Comparison of ENCODE assay signal across 8 cellular contexts in genomic region chr9:11206-11605, GRCh38. TPM values are rescaled to one million over a fixed set of nuclear protein-coding genes. Genes with fewer than 3 reads are reported as not detected.
A peak's percentile ranks its signal among the peaks of the same experiment; 100 is the strongest.
DNase-seq lines count a peak whose midpoint lies in the region; ATAC-seq, FAIRE-seq and TF ChIP-seq lines count a peak whose summit lies in the region.
"Not testable (repeated sequence)": the region's sequence is repeated elsewhere in the genome, so short reads cannot be mapped to it uniquely, and the experiment has no call there.

No MANE protein-coding gene starts in this region.

- CTCF ChIA-PET in GM12878 (lab: Yijun Ruan, JAX) = not testable (repeated sequence)

- not testable (repeated sequence) for H3K4me1 ChIP-seq in GM12878 (ENCODE audit: control insufficient read depth, insufficient read depth, low read length); neural progenitor cell; aorta (ENCODE audit: control insufficient read depth in 1 of 2, insufficient read depth in 2 of 2, low read length in 2 of 2)

- not testable (repeated sequence) for H3K4me1 Mint-ChIP-seq in T-helper 17 cell, neural progenitor cell

- intact Hi-C loops in GM12878 (cut with micrococcal nuclease; ENCODE audit: unreplicated experiment); Right ventricle myocardium superior (cut with DNase I); aorta (cut with DNase I): not testable (repeated sequence)

- H3F3A ChIP-seq in neural progenitor cell (ENCODE audit: low read depth) = not testable (repeated sequence)

- DNase-seq in T-helper 17 cell (peak; percentile 64 to 70 (median 68)), Right ventricle myocardium superior (peak; percentile 86), aorta (peak; percentile 69 to 89)
- peak; percentile 52 for DNase-seq in activated CD8-positive, alpha-beta memory T cell treated with anti-CD3 and anti-CD28 coated beads, Interleukin-2, amount 50 U/mL, for 4 hours
- not testable (repeated sequence) for DNase-seq in GM12878 (ENCODE audit: low read depth, low spot score); neural progenitor cell (ENCODE audit: low spot score)
- peak; percentile 27 to 82 (median 49) for DNase-seq in stimulated activated CD4-positive, alpha-beta T cell treated with anti-CD3 and anti-CD28 coated beads, TNF-alpha, amount 100 ng/mL, for 24 hours (ENCODE audit: low read depth in 3 of 3)

- not testable (repeated sequence) for H3K27me3 Mint-ChIP-seq in T-helper 17 cell; neural progenitor cell (ENCODE audit: insufficient read depth, low read depth)

- not testable (repeated sequence) for H3K36me3 ChIP-seq in GM12878 (ENCODE audit: control insufficient read depth in 2 of 2, insufficient read depth in 2 of 2, low read length in 1 of 2); neural progenitor cell; aorta (ENCODE audit: control insufficient read depth in 1 of 2, insufficient read depth in 2 of 2, low read length in 1 of 2)

- not testable (repeated sequence) for BruUV-seq in GM12878 (replicated peaks; lab: Mats Ljungman, UMichigan)

- H3K79me2 ChIP-seq in GM12878 (ENCODE audit: control insufficient read depth, insufficient read depth, low read length); neural progenitor cell (ENCODE audit: low read depth): not testable (repeated sequence)

- not testable (repeated sequence) for H3K27me3 ChIP-seq in GM12878 (replicated peaks in 1 of 2; ENCODE audit: control insufficient read depth in 2 of 2, insufficient read depth in 2 of 2, low read length in 1 of 2); neural progenitor cell; aorta (ENCODE audit: control insufficient read depth in 1 of 2, insufficient read depth in 2 of 2, low read length in 1 of 2)

- FAIRE-seq in GM12878 (lab: Jason Lieb, UNC) = not testable (repeated sequence)

- H4K20me1 ChIP-seq in GM12878 (ENCODE audit: control insufficient read depth, insufficient read depth); neural progenitor cell (ENCODE audit: low read depth): not testable (repeated sequence)

- H3K4me3 Mint-ChIP-seq in T-helper 17 cell, neural progenitor cell: not testable (repeated sequence)

- TF ChIP-seq POLR2A in GM12878 (IDR thresholded peaks at IDR 0.05; ENCODE audit: low read depth, low read length) = not testable (repeated sequence)

- peak; percentile 40 for ATAC-seq in T-helper 17 cell
- not testable (repeated sequence) for ATAC-seq in GM12878; Right ventricle myocardium superior (ENCODE audit: poor library complexity); aorta (ENCODE audit: low FRiP score)

- TF ChIP-seq CTCF in GM12874 (IDR thresholded peaks at IDR 0.05; ENCODE audit: insufficient read depth, low read depth, low read length) (peak; percentile 56), GM12878 (IDR thresholded peaks at IDR 0.05 in 2 of 3, conservative IDR thresholded peaks at IDR 0.05 in 1 of 3; ENCODE audit: control insufficient read depth in 2 of 3, extremely low read depth in 1 of 3, insufficient read depth in 1 of 3, low read depth in 3 of 3, low read length in 3 of 3) (peak in 2 of 3 experiments; percentile 28 to 44; a peak in 2 of 6 replicates), neural progenitor cell (IDR thresholded peaks at IDR 0.05) (peak; percentile 53)

- 44% methylated on average over 11 of the region's 26 CpGs for WGBS in GM12878 (ENCODE audit: insufficient coverage, insufficient replicate concordance, low lambda C conversion rate, missing lambda C conversion rate)
- WGBS in aorta, 2 donors = 42 to 66% methylated on average over 8 to 21 of the region's 26 CpGs

- not testable (repeated sequence) for H3K27ac ChIP-seq in GM12878 (ENCODE audit: control insufficient read depth, insufficient read depth); neural progenitor cell; aorta (ENCODE audit: low read depth in 1 of 2, low read length in 2 of 2)

- not testable (repeated sequence) for H3K9ac ChIP-seq in GM12878 (ENCODE audit: control insufficient read depth, insufficient read depth, low read length); neural progenitor cell

- POLR2A ChIA-PET in GM12878 (lab: Charles Lee) = not testable (repeated sequence)

- SMC1A ChIA-PET in GM12878 (lab: Charles Lee; ENCODE audit: uncharacterized antibody, unreplicated experiment) = not testable (repeated sequence)

- not testable (repeated sequence) for TF ChIP-seq RAD21 in GM12878 (IDR thresholded peaks at IDR 0.05; ENCODE audit: insufficient read depth, low read depth, low read length)

- TF ChIP-seq EP300 in GM12878 (IDR thresholded peaks at IDR 0.05; ENCODE audit: borderline replicate concordance in 1 of 2, control insufficient read depth in 1 of 2, low read depth in 2 of 2, low read length in 2 of 2) = not testable (repeated sequence)

- H3K27ac Mint-ChIP-seq in T-helper 17 cell, neural progenitor cell: not testable (repeated sequence)

- H3K9me3 Mint-ChIP-seq in neural progenitor cell = not testable (repeated sequence)

- not testable (repeated sequence) for H3K36me3 Mint-ChIP-seq in T-helper 17 cell (ENCODE audit: low read depth); neural progenitor cell

- H3K9me3 ChIP-seq in T-helper 17 cell (ENCODE audit: control insufficient read depth, low read length, poor library complexity, severe bottlenecking); GM12878 (replicated peaks; ENCODE audit: control insufficient read depth, insufficient read depth, low read length); neural progenitor cell (ENCODE audit: low read depth); aorta (ENCODE audit: control insufficient read depth, low read length): not testable (repeated sequence)

- in situ Hi-C loops in GM12878 (cut with MboI) = not testable (repeated sequence)

- not testable (repeated sequence) for H3K4me3 ChIP-seq in GM12878; neural progenitor cell; aorta (ENCODE audit: low read length in 2 of 2)

- RAD21 ChIA-PET in GM12878 (lab: Charles Lee; ENCODE audit: unreplicated experiment) = not testable (repeated sequence)

- H2AFZ ChIP-seq in GM12878 (ENCODE audit: control insufficient read depth, low read depth, low read length); neural progenitor cell (replicated peaks): not testable (repeated sequence)

- H3K4me2 ChIP-seq in GM12878 (ENCODE audit: control insufficient read depth, insufficient read depth); neural progenitor cell: not testable (repeated sequence)

RNA-seq across cellular contexts. Expression of gene WASHC1, which starts 18.1 kb away (rescaled TPM):
- total RNA-seq in T-helper 17 cell (10 to 100 TPM; 18.8 to 19.4 TPM), GM12878 (2014; rRNA removed) (9.4 and 9.8 TPM in 2 replicates), GM12878 (2014; rRNA removed; fragmentation: Illumina TruSeq; extraction: Trizol) (4.3 and 4.9 TPM in 2 replicates), GM12878 (2021) (13.3 and 15.5 TPM in 2 replicates), Right ventricle myocardium superior (12.6 TPM), neural progenitor cell (ENCODE audit: low replicate concordance) (4.3 and 8.4 TPM in 2 replicates), aorta (10 to 100 TPM; 12.8 to 14.0 TPM)
- total RNA-seq in GM12878 (2013; cell fraction: nucleolus; rRNA removed) = 4.0 and 5.1 TPM in 2 replicates
- 4.6 TPM for polyA plus RNA-seq in GM12878 (2011; ENCODE audit: low read depth)
- polyA plus RNA-seq in GM12878 (2011; rRNA removed) (4.3 and 11.8 TPM in 2 replicates), GM12878 (2014; fragmentation: Illumina TruSeq; extraction: Trizol) (0.62 and 3.0 TPM in 2 replicates), GM12878 (2014; fragmentation: Nextera tagmentation; extraction: Ambion mirVana) (under 1 TPM; 0.19 to 0.71 TPM), GM12878 (2014; rRNA removed) (11.1 and 14.7 TPM in 2 replicates), GM12878 (2016; fragmentation: Nextera tagmentation; extraction: Ambion mirVana) (1 to 10 TPM; 6.0 to 6.9 TPM), aorta (10 to 100 TPM in 1 of 2 donors, 1 to 10 TPM in 1; 7.0 to 95.5 TPM)
- 7.7 and 12.4 TPM in 2 replicates for polyA plus RNA-seq in GM12878 (2011; cell fraction: cytosol; rRNA removed)
- 91.9 and 97.3 TPM in 2 replicates for polyA plus RNA-seq in GM12878 (2011; cell fraction: nucleus; rRNA removed)
- 11.2 and 12.0 TPM in 2 replicates for polyA plus RNA-seq in GM12878 (2012)
- 3.7 and 6.9 TPM in 2 replicates for polyA minus RNA-seq in GM12878 (2011; rRNA and poly(A)+ RNA removed)
- 1.6 and 2.8 TPM in 2 replicates for polyA minus RNA-seq in GM12878 (2011; cell fraction: cytosol; rRNA and poly(A)+ RNA removed)
- 5.2 and 7.6 TPM in 2 replicates for polyA minus RNA-seq in GM12878 (2011; cell fraction: nucleus; rRNA and poly(A)+ RNA removed)
